4 cellular contexts compared by ENCODE assay signal in genomic region chr20:7458459-7458858, GRCh38.
TF ChIP-seq lines count a peak whose summit lies in the region.

No MANE protein-coding gene starts in this region.

TF ChIP-seq in HepG2, 621 proteins besides CTCF, POLR2A, EP300 and RAD21:
- TF ChIP-seq ZNF333 (CRISPR knock-in tag; IDR thresholded peaks at IDR 0.05; ENCODE audit: borderline replicate concordance) (no peak), ZNF792 (CRISPR knock-in tag; IDR thresholded peaks at IDR 0.05) (no peak), MAFF (IDR thresholded peaks at IDR 0.05; ENCODE audit: low read depth, low read length) (peak; percentile 96), MAFK (conservative IDR thresholded peaks at IDR 0.05 in 1 of 2, IDR thresholded peaks at IDR 0.05 in 1 of 2; ENCODE audit: low read length in 2 of 2) (peak; percentile 95 to 98), GABPB1 (CRISPR knock-in tag; IDR thresholded peaks at IDR 0.05) (no peak), KLF16 (CRISPR knock-in tag; IDR thresholded peaks at IDR 0.05) (no peak)

TF ChIP-seq in K562, 482 proteins besides CTCF, POLR2A, EP300 and RAD21:
- TF ChIP-seq NR2C2 (CRISPR knock-in tag; IDR thresholded peaks at IDR 0.05), result no peak
- no peak for TF ChIP-seq NR2C2 (tag; IDR thresholded peaks at IDR 0.05)
- TF ChIP-seq ZBED1 (IDR thresholded peaks at IDR 0.05), result no peak
- no peak for TF ChIP-seq GABPA (tag; conservative IDR thresholded peaks at IDR 0.05; ENCODE audit: low read depth)
- peak; percentile 44; the same call in 1 of the 2 replicates for TF ChIP-seq MAFF (IDR thresholded peaks at IDR 0.05; ENCODE audit: low read length)
- TF ChIP-seq, protein P1, sequence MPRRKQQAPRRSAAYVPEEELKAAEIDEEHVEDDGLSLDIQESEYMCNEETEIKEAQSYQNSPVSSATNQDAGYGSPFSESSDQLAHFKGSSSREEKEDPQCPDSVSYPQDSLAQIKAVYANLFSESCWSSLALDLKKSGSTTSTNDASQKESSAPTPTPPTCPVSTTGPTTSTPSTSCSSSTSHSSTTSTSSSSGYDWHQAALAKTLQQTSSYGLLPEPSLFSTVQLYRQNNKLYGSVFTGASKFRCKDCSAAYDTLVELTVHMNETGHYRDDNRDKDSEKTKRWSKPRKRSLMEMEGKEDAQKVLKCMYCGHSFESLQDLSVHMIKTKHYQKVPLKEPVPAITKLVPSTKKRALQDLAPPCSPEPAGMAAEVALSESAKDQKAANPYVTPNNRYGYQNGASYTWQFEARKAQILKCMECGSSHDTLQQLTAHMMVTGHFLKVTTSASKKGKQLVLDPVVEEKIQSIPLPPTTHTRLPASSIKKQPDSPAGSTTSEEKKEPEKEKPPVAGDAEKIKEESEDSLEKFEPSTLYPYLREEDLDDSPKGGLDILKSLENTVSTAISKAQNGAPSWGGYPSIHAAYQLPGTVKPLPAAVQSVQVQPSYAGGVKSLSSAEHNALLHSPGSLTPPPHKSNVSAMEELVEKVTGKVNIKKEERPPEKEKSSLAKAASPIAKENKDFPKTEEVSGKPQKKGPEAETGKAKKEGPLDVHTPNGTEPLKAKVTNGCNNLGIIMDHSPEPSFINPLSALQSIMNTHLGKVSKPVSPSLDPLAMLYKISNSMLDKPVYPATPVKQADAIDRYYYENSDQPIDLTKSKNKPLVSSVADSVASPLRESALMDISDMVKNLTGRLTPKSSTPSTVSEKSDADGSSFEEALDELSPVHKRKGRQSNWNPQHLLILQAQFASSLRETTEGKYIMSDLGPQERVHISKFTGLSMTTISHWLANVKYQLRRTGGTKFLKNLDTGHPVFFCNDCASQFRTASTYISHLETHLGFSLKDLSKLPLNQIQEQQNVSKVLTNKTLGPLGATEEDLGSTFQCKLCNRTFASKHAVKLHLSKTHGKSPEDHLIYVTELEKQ (CRISPR knock-in tag; IDR thresholded peaks at IDR 0.05), result no peak
- peak; percentile 34; the same call in 1 of the 2 replicates for TF ChIP-seq MAFK (IDR thresholded peaks at IDR 0.05; ENCODE audit: low read length)
- TF ChIP-seq PTRF (tag; IDR thresholded peaks at IDR 0.05), result no peak

TF ChIP-seq in endothelial cell of umbilical vein, 7 proteins besides CTCF, POLR2A, EP300 and RAD21 (continued from another document):
- TF ChIP-seq POLR2AphosphoS5 (IDR thresholded peaks at IDR 0.05; ENCODE audit: insufficient read depth, low read depth, low read length) (no peak), FOS (IDR thresholded peaks at IDR 0.05; ENCODE audit: borderline replicate concordance, insufficient read depth, low read length) (no peak), GATA2 (IDR thresholded peaks at IDR 0.05; ENCODE audit: insufficient read depth, insufficient read length, low read depth, low read length) (no peak), MYC (IDR thresholded peaks at IDR 0.05; ENCODE audit: low read depth, low read length) (no peak), JUN (IDR thresholded peaks at IDR 0.05; ENCODE audit: borderline replicate concordance, insufficient read depth, insufficient read length, low read depth) (no peak)
- TF ChIP-seq, protein P2, sequence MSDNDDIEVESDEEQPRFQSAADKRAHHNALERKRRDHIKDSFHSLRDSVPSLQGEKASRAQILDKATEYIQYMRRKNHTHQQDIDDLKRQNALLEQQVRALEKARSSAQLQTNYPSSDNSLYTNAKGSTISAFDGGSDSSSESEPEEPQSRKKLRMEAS (IDR thresholded peaks at IDR 0.05; ENCODE audit: insufficient read depth, insufficient read length), result no peak

TF ChIP-seq in SK-N-SH treated with all-trans-retinoic acid at 6 μM for 48 hours, 23 proteins besides CTCF, POLR2A, EP300 and RAD21 (continued from another document):
- no peak for TF ChIP-seq ISL1 (CRISPR knock-in tag; IDR thresholded peaks at IDR 0.05)
- TF ChIP-seq, protein P3, sequence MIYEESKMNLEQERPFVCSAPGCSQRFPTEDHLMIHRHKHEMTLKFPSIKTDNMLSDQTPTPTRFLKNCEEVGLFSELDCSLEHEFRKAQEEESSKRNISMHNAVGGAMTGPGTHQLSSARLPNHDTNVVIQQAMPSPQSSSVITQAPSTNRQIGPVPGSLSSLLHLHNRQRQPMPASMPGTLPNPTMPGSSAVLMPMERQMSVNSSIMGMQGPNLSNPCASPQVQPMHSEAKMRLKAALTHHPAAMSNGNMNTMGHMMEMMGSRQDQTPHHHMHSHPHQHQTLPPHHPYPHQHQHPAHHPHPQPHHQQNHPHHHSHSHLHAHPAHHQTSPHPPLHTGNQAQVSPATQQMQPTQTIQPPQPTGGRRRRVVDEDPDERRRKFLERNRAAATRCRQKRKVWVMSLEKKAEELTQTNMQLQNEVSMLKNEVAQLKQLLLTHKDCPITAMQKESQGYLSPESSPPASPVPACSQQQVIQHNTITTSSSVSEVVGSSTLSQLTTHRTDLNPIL (CRISPR knock-in tag; IDR thresholded peaks at IDR 0.05; ENCODE audit: low read depth), result no peak
- TF ChIP-seq, protein P4, sequence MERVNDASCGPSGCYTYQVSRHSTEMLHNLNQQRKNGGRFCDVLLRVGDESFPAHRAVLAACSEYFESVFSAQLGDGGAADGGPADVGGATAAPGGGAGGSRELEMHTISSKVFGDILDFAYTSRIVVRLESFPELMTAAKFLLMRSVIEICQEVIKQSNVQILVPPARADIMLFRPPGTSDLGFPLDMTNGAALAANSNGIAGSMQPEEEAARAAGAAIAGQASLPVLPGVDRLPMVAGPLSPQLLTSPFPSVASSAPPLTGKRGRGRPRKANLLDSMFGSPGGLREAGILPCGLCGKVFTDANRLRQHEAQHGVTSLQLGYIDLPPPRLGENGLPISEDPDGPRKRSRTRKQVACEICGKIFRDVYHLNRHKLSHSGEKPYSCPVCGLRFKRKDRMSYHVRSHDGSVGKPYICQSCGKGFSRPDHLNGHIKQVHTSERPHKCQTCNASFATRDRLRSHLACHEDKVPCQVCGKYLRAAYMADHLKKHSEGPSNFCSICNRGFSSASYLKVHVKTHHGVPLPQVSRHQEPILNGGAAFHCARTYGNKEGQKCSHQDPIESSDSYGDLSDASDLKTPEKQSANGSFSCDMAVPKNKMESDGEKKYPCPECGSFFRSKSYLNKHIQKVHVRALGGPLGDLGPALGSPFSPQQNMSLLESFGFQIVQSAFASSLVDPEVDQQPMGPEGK (CRISPR knock-in tag; IDR thresholded peaks at IDR 0.05; ENCODE audit: borderline replicate concordance), result no peak
- TF ChIP-seq ZFP3 (CRISPR knock-in tag; IDR thresholded peaks at IDR 0.05), result no peak
- TF ChIP-seq BACH2 (CRISPR knock-in tag; IDR thresholded peaks at IDR 0.05; ENCODE audit: borderline replicate concordance), result no peak
- no peak for TF ChIP-seq ZC3H10 (CRISPR knock-in tag; IDR thresholded peaks at IDR 0.05)
- no peak for TF ChIP-seq PPARA (CRISPR knock-in tag; IDR thresholded peaks at IDR 0.05; ENCODE audit: borderline replicate concordance)
- no peak for TF ChIP-seq RARB (CRISPR knock-in tag; IDR thresholded peaks at IDR 0.05)
- TF ChIP-seq ZNF565 (CRISPR knock-in tag; conservative IDR thresholded peaks at IDR 0.05; ENCODE audit: low read depth), result no peak
- no peak for TF ChIP-seq POU6F1 (CRISPR knock-in tag; IDR thresholded peaks at IDR 0.05; ENCODE audit: borderline replicate concordance, low read depth)
